36 cellular contexts compared by ENCODE assay signal in the genomic region with DNA sequence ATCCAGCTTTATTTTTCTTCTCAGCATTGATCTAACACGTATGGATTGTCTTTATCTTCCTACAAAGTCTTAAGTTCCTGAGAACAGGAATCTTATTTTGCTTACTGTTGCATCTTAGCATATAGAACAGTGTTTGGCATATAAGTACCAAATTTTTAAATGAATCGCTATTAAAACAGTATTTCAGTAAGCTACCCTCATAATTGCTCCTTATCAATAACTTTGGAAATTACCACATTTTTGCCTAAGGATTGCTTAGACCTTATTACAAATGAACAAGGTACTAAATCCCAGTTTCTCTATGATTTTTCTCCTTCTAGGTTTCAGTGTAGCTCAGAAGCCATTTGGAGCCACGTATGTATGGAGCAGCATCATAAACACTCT. TPM values are rescaled to one million over a fixed set of nuclear protein-coding genes. Genes with fewer than 3 reads are reported as not detected.
"Had no signal": no experiment of that assay in that cellular context is flagged by ENCODE, and none has a peak within 500 bp of the region (broad histone marks: within the 10 kb centered on the region; RNA-seq: fewer than 3 reads in every experiment).

No MANE protein-coding gene starts in this region.

- H3K27me3 ChIP-seq: adrenal gland, ascending aorta, body of pancreas, brain microvascular endothelial cell, breast epithelium, cardiac muscle cell had no signal

- H3K9me3 ChIP-seq: adrenal gland, ascending aorta, body of pancreas, breast epithelium had no signal

- ATAC-seq: activated naive CD4-positive, alpha-beta T cell treated with anti-CD3 and anti-CD28 coated beads, Interleukin-2, amount 50 U/mL, for 72 hours; activated naive CD8-positive, alpha-beta T cell treated with anti-CD3 and anti-CD28 coated beads, Interleukin-2, amount 50 U/mL, for 24 hours; activated T-cell treated with anti-CD3 and anti-CD28 coated beads, Interleukin-2, amount 50 U/mL, for 4 hours; activated T-cell treated with anti-CD3 and anti-CD28 coated beads, Interleukin-2, amount 50 U/mL, for 72 hours; activated T-helper 17 cell treated with anti-CD3 and anti-CD28 coated beads, Interleukin-2, amount 50 U/mL, for 72 hours; body of pancreas had no signal

- H3K27ac Mint-ChIP-seq: activated naive CD4-positive, alpha-beta T cell treated with anti-CD3 and anti-CD28 coated beads for 36 hours; activated naive CD4-positive, alpha-beta T cell treated with anti-CD3 and anti-CD28 coated beads, Interleukin-2, amount 10 ng/mL, durations not matched to agents 7 days and 5 days; activated naive CD4-positive, alpha-beta T cell treated with anti-CD3 and anti-CD28 coated beads, Interleukin-2, amount 50 U/mL, for 24 hours; activated naive CD8-positive, alpha-beta T cell; activated naive CD8-positive, alpha-beta T cell treated with anti-CD3 and anti-CD28 coated beads for 36 hours; activated naive CD8-positive, alpha-beta T cell treated with anti-CD3 and anti-CD28 coated beads, Interleukin-2, amount 10 ng/mL, durations not matched to agents 7 days and 5 days; activated naive CD8-positive, alpha-beta T cell treated with anti-CD3 and anti-CD28 coated beads, Interleukin-2, amount 50 U/mL, for 24 hours; activated T-cell treated with anti-CD3 and anti-CD28 coated beads, Interleukin-2, amount 50 U/mL, for 72 hours; activated T-helper 1 cell treated with anti-CD3 and anti-CD28 coated beads, Interleukin-12 subunit alpha, Interleukin-12 subunit beta, Interleukin-2, Interleukin-4 antibody, amounts not matched to agents 30 ng/mL and 10 ng/mL and 1 ng/mL, durations not matched to agents 14 hours and 24 hours and 36 hours; activated T-helper 17 cell treated with anti-CD3 and anti-CD28 coated beads, Interleukin-2, amount 50 U/mL, for 72 hours; activated T-helper 2 cell treated with anti-CD3 and anti-CD28 coated beads, Interferon-gamma antibody, Interleukin-2, Interleukin-4, amounts not matched to agents 10 μg/mL and 5 μg/mL and 100 μg/mL, durations not matched to agents 14 hours and 24 hours and 36 hours; brain had no signal

- H3K4me3 ChIP-seq: adrenal gland, ascending aorta, body of pancreas, breast epithelium, cardiac muscle cell had no signal

- H3K36me3 ChIP-seq: adrenal gland, ascending aorta, brain microvascular endothelial cell, breast epithelium, cardiac muscle cell had no signal

- H3K4me1 ChIP-seq: adrenal gland, ascending aorta, breast epithelium had no signal

- H3K9me3 Mint-ChIP-seq: activated naive CD4-positive, alpha-beta T cell treated with anti-CD3 and anti-CD28 coated beads for 36 hours; activated naive CD4-positive, alpha-beta T cell treated with anti-CD3 and anti-CD28 coated beads, Interleukin-2, amount 10 ng/mL, durations not matched to agents 7 days and 5 days; activated naive CD4-positive, alpha-beta T cell treated with anti-CD3 and anti-CD28 coated beads, Interleukin-2, amount 50 U/mL, for 24 hours; activated naive CD4-positive, alpha-beta T cell treated with anti-CD3 and anti-CD28 coated beads, Interleukin-2, amount 50 U/mL, for 72 hours; activated naive CD8-positive, alpha-beta T cell treated with anti-CD3 and anti-CD28 coated beads for 36 hours; activated naive CD8-positive, alpha-beta T cell treated with anti-CD3 and anti-CD28 coated beads, Interleukin-2, amount 10 ng/mL, durations not matched to agents 7 days and 5 days; activated naive CD8-positive, alpha-beta T cell treated with anti-CD3 and anti-CD28 coated beads, Interleukin-2, amount 50 U/mL, for 24 hours; activated T-cell treated with anti-CD3 and anti-CD28 coated beads, Interleukin-2, amount 50 U/mL, for 4 hours; activated T-cell treated with anti-CD3 and anti-CD28 coated beads, Interleukin-2, amount 50 U/mL, for 72 hours; activated T-helper 1 cell treated with anti-CD3 and anti-CD28 coated beads, Interleukin-12 subunit alpha, Interleukin-12 subunit beta, Interleukin-2, Interleukin-4 antibody, amounts not matched to agents 30 ng/mL and 10 ng/mL and 1 ng/mL, durations not matched to agents 14 hours and 24 hours and 36 hours; activated T-helper 17 cell treated with anti-CD3 and anti-CD28 coated beads, Interleukin-2, amount 50 U/mL, for 72 hours; activated T-helper 2 cell treated with anti-CD3 and anti-CD28 coated beads, Interferon-gamma antibody, Interleukin-2, Interleukin-4, amounts not matched to agents 10 μg/mL and 5 μg/mL and 100 μg/mL, durations not matched to agents 14 hours and 24 hours and 36 hours; brain; central memory CD8-positive, alpha-beta T cell had no signal

- H3K27ac ChIP-seq: adrenal gland, ascending aorta, body of pancreas, brain microvascular endothelial cell, breast epithelium, cardiac muscle cell had no signal

- H3K27me3 Mint-ChIP-seq: activated naive CD4-positive, alpha-beta T cell treated with anti-CD3 and anti-CD28 coated beads, Interleukin-2, amount 50 U/mL, for 24 hours; activated naive CD8-positive, alpha-beta T cell; activated naive CD8-positive, alpha-beta T cell treated with anti-CD3 and anti-CD28 coated beads for 36 hours; activated naive CD8-positive, alpha-beta T cell treated with anti-CD3 and anti-CD28 coated beads, Interleukin-2, amount 10 ng/mL, durations not matched to agents 7 days and 5 days; activated naive CD8-positive, alpha-beta T cell treated with anti-CD3 and anti-CD28 coated beads, Interleukin-2, amount 50 U/mL, for 24 hours had no signal

- H3K4me3 Mint-ChIP-seq: activated naive CD4-positive, alpha-beta T cell treated with anti-CD3 and anti-CD28 coated beads for 36 hours; activated naive CD4-positive, alpha-beta T cell treated with anti-CD3 and anti-CD28 coated beads, Interleukin-2, amount 10 ng/mL, durations not matched to agents 7 days and 5 days; activated naive CD4-positive, alpha-beta T cell treated with anti-CD3 and anti-CD28 coated beads, Interleukin-2, amount 50 U/mL, for 24 hours; activated naive CD8-positive, alpha-beta T cell; activated naive CD8-positive, alpha-beta T cell treated with anti-CD3 and anti-CD28 coated beads for 36 hours; activated naive CD8-positive, alpha-beta T cell treated with anti-CD3 and anti-CD28 coated beads, Interleukin-2, amount 10 ng/mL, durations not matched to agents 7 days and 5 days; activated naive CD8-positive, alpha-beta T cell treated with anti-CD3 and anti-CD28 coated beads, Interleukin-2, amount 50 U/mL, for 24 hours; activated T-cell treated with anti-CD3 and anti-CD28 coated beads, Interleukin-2, amount 50 U/mL, for 4 hours; activated T-cell treated with anti-CD3 and anti-CD28 coated beads, Interleukin-2, amount 50 U/mL, for 72 hours; activated T-helper 1 cell treated with anti-CD3 and anti-CD28 coated beads, Interleukin-12 subunit alpha, Interleukin-12 subunit beta, Interleukin-2, Interleukin-4 antibody, amounts not matched to agents 30 ng/mL and 10 ng/mL and 1 ng/mL, durations not matched to agents 14 hours and 24 hours and 36 hours; activated T-helper 17 cell treated with anti-CD3 and anti-CD28 coated beads, Interleukin-2, amount 50 U/mL, for 72 hours; brain; central memory CD8-positive, alpha-beta T cell had no signal

- H3K4me1 Mint-ChIP-seq: activated naive CD4-positive, alpha-beta T cell treated with anti-CD3 and anti-CD28 coated beads, Interleukin-2, amount 10 ng/mL, durations not matched to agents 7 days and 5 days; central memory CD8-positive, alpha-beta T cell had no signal

- DNase-seq: activated effector memory CD4-positive, alpha-beta T cell treated with anti-CD3 and anti-CD28 coated beads, Interleukin-2, amount 50 U/mL, for 16 hours; activated effector memory CD4-positive, alpha-beta T cell treated with Interleukin-2 at 50 U/mL for 16 hours; activated gamma-delta T cell; activated gamma-delta T cell treated with Interleukin-2 at 50 U/mL for 16 hours; activated naive CD4-positive, alpha-beta T cell; activated naive CD4-positive, alpha-beta T cell treated with anti-CD3 and anti-CD28 coated beads for 36 hours; activated naive CD4-positive, alpha-beta T cell treated with anti-CD3 and anti-CD28 coated beads, Interleukin-2, amount 10 ng/mL, durations not matched to agents 7 days and 5 days; activated naive CD4-positive, alpha-beta T cell treated with anti-CD3 and anti-CD28 coated beads, Interleukin-2, amount 50 U/mL, for 16 hours; activated naive CD4-positive, alpha-beta T cell treated with Interleukin-2 at 50 U/mL for 16 hours; activated naive CD8-positive, alpha-beta T cell treated with anti-CD3 and anti-CD28 coated beads for 36 hours; activated naive CD8-positive, alpha-beta T cell treated with anti-CD3 and anti-CD28 coated beads, Interleukin-2, amount 10 ng/mL, durations not matched to agents 7 days and 5 days; activated naive CD8-positive, alpha-beta T cell treated with anti-CD3 and anti-CD28 coated beads, Interleukin-2, amount 50 U/mL, for 24 hours; activated T-cell treated with anti-CD3 and anti-CD28 coated beads, Interleukin-2, amount 50 U/mL, for 4 hours; activated T-cell treated with anti-CD3 and anti-CD28 coated beads, Interleukin-2, amount 50 U/mL, for 48 hours; activated T-cell treated with anti-CD3 and anti-CD28 coated beads, Interleukin-2, amount 50 U/mL, for 72 hours; adrenal gland; amniotic stem cell; amygdala; anterior cingulate cortex; aorta; body of pancreas; brain microvascular endothelial cell; caudate nucleus; central memory CD4-positive, alpha-beta T cell; cerebellar nuclear complex had no signal

- H3K36me3 Mint-ChIP-seq: activated naive CD4-positive, alpha-beta T cell treated with anti-CD3 and anti-CD28 coated beads, Interleukin-2, amount 10 ng/mL, durations not matched to agents 7 days and 5 days; activated naive CD4-positive, alpha-beta T cell treated with anti-CD3 and anti-CD28 coated beads, Interleukin-2, amount 50 U/mL, for 24 hours; activated naive CD4-positive, alpha-beta T cell treated with anti-CD3 and anti-CD28 coated beads, Interleukin-2, amount 50 U/mL, for 72 hours; activated naive CD8-positive, alpha-beta T cell treated with anti-CD3 and anti-CD28 coated beads for 36 hours; activated naive CD8-positive, alpha-beta T cell treated with anti-CD3 and anti-CD28 coated beads, Interleukin-2, amount 10 ng/mL, durations not matched to agents 7 days and 5 days; brain had no signal

RNA-seq across cellular contexts. Expression of gene DEPDC7, which starts 9.7 kb away (rescaled TPM):
- total RNA-seq: ascending aorta had no signal
